In genomic region chr7:19145429-19146201, GRCh38 we compare ENCODE assay signal across 2 cellular contexts.
TF ChIP-seq lines count a peak whose summit lies in the region.

No MANE protein-coding gene starts in this region.

TF ChIP-seq in SK-N-SH, 30 proteins besides CTCF, POLR2A, EP300 and RAD21 (continued from another document):
- TF ChIP-seq, protein P1, sequence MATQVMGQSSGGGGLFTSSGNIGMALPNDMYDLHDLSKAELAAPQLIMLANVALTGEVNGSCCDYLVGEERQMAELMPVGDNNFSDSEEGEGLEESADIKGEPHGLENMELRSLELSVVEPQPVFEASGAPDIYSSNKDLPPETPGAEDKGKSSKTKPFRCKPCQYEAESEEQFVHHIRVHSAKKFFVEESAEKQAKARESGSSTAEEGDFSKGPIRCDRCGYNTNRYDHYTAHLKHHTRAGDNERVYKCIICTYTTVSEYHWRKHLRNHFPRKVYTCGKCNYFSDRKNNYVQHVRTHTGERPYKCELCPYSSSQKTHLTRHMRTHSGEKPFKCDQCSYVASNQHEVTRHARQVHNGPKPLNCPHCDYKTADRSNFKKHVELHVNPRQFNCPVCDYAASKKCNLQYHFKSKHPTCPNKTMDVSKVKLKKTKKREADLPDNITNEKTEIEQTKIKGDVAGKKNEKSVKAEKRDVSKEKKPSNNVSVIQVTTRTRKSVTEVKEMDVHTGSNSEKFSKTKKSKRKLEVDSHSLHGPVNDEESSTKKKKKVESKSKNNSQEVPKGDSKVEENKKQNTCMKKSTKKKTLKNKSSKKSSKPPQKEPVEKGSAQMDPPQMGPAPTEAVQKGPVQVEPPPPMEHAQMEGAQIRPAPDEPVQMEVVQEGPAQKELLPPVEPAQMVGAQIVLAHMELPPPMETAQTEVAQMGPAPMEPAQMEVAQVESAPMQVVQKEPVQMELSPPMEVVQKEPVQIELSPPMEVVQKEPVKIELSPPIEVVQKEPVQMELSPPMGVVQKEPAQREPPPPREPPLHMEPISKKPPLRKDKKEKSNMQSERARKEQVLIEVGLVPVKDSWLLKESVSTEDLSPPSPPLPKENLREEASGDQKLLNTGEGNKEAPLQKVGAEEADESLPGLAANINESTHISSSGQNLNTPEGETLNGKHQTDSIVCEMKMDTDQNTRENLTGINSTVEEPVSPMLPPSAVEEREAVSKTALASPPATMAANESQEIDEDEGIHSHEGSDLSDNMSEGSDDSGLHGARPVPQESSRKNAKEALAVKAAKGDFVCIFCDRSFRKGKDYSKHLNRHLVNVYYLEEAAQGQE (IDR thresholded peaks at IDR 0.05; ENCODE audit: low read depth, low read length) = no peak
- no peak for TF ChIP-seq POLR2AphosphoS5 (IDR thresholded peaks at IDR 0.05; ENCODE audit: low read depth, low read length)
- no peak for TF ChIP-seq PBX3 (IDR thresholded peaks at IDR 0.05)
- TF ChIP-seq FOSL2 (IDR thresholded peaks at IDR 0.05; ENCODE audit: borderline replicate concordance, low read depth) = no peak
- TF ChIP-seq FOXM1 (IDR thresholded peaks at IDR 0.05; ENCODE audit: low read depth) = no peak
- no peak for TF ChIP-seq TCF12 (IDR thresholded peaks at IDR 0.05)
- TF ChIP-seq JUND (IDR thresholded peaks at IDR 0.05) = no peak
- no peak for TF ChIP-seq ELF1 (IDR thresholded peaks at IDR 0.05)
- no peak for TF ChIP-seq ZBTB33 (IDR thresholded peaks at IDR 0.05; ENCODE audit: borderline replicate concordance, low read depth)
- TF ChIP-seq SMC3 (IDR thresholded peaks at IDR 0.05; ENCODE audit: low read depth, low read length) = no peak
- no peak for TF ChIP-seq NRF1 (IDR thresholded peaks at IDR 0.05; ENCODE audit: low read depth, low read length)
- TF ChIP-seq TAF1 (IDR thresholded peaks at IDR 0.05; ENCODE audit: borderline replicate concordance, low read depth, low read length) = no peak
- no peak for TF ChIP-seq SIN3A (IDR thresholded peaks at IDR 0.05; ENCODE audit: borderline replicate concordance, low read depth, low read length)

TF ChIP-seq in SK-N-SH treated with all-trans-retinoic acid at 6 μM for 48 hours, 23 proteins besides CTCF, POLR2A, EP300 and RAD21 (continued from another document):
- TF ChIP-seq CREB5 (CRISPR knock-in tag; IDR thresholded peaks at IDR 0.05; ENCODE audit: low read depth) (no peak), ARNTL (CRISPR knock-in tag; IDR thresholded peaks at IDR 0.05; ENCODE audit: borderline replicate concordance, low read depth) (no peak), BACH2 (CRISPR knock-in tag; IDR thresholded peaks at IDR 0.05; ENCODE audit: borderline replicate concordance) (no peak), CSDC2 (CRISPR knock-in tag; IDR thresholded peaks at IDR 0.05) (no peak), ESRRG (CRISPR knock-in tag; IDR thresholded peaks at IDR 0.05) (no peak), GLIS3 (CRISPR knock-in tag; IDR thresholded peaks at IDR 0.05) (no peak), ZFP30 (CRISPR knock-in tag; IDR thresholded peaks at IDR 0.05) (no peak), CSRNP3 (CRISPR knock-in tag; IDR thresholded peaks at IDR 0.05) (no peak)
